ENCODE assay signal across 8 cellular contexts in genomic region chr7:132819648-132820047, GRCh38.
"Had no signal": no experiment of that assay in that cellular context is flagged by ENCODE, and none has a peak within 500 bp of the region (broad histone marks: within the 10 kb centered on the region; RNA-seq: fewer than 3 reads in every experiment).

No MANE protein-coding gene starts in this region.

- H3K36me3 ChIP-seq: HAP-1 had no signal

- H3K27ac ChIP-seq: HL-60 had no signal

- H3K4me3 Mint-ChIP-seq: HFFc6 had no signal

- ATAC-seq: HCT116, HepG2, K562 had no signal

- H3K4me3 ChIP-seq: HAP-1, K562 had no signal

- H3K27ac Mint-ChIP-seq: HFFc6 had no signal

- H3K9me3 Mint-ChIP-seq: HFFc6 had no signal

- FAIRE-seq: H54, HepG2, K562 had no signal

- H3K9me3 ChIP-seq: HAP-1 had no signal

- DNase-seq: GOT3, HFFc6 had no signal
